8 cellular contexts compared by ENCODE assay signal in genomic region chrX:50579955-50580354, GRCh38.
A peak's percentile ranks its signal among the peaks of the same experiment; 100 is the strongest.
DNase-seq lines count a peak whose midpoint lies in the region; ATAC-seq and TF ChIP-seq lines count a peak whose summit lies in the region.

No MANE protein-coding gene starts in this region.

- no peak overlapping the region for H3K9ac ChIP-seq in Karpas-422 (ENCODE audit: low read length)

- H3K9me3 ChIP-seq in Karpas-422 (ENCODE audit: low read length) (no peaks in the 10 kb centered on the region), SJCRH30 (replicated peaks) (no peaks in the 10 kb centered on the region), mucosa of descending colon (no peaks in the 10 kb centered on the region)

- ATAC-seq in GM18520 (IDR thresholded peaks at IDR 0.05; ENCODE audit: unreplicated experiment) = peak; percentile 56
- peak; percentile 74 for ATAC-seq in mucosa of descending colon
- no peak for ATAC-seq in GM19023 (IDR thresholded peaks at IDR 0.05; ENCODE audit: unreplicated experiment)

- H3K4me2 ChIP-seq in Karpas-422 (ENCODE audit: low read depth, low read length, poor library complexity, severe bottlenecking) = no peak overlapping the region

- no peaks in the 10 kb centered on the region for H3K9me2 ChIP-seq in Karpas-422 (replicated peaks; ENCODE audit: insufficient read depth, low read length)

- DNase-seq in COLO829 (ENCODE audit: low spot score) (peak; percentile 38), Karpas-422 (peak; percentile 82), SJCRH30 (peak; percentile 26 to 71), dermis blood vessel endothelial cell (peak; percentile 76), mucosa of descending colon (peak in 1 of 3 donors; percentile 47), UCSD-AML1 (lab: John Stamatoyannopoulos, UW; ENCODE audit: unreplicated experiment) (no peak)

- no peaks in the 10 kb centered on the region for H3K4me1 ChIP-seq in Karpas-422 (ENCODE audit: low read length)
- H3K4me1 ChIP-seq in SJCRH30 = no peaks in the 10 kb centered on the region
- H3K4me1 ChIP-seq in mucosa of descending colon (ENCODE audit: low read depth) = no peaks in the 10 kb centered on the region

- H3K36me3 ChIP-seq in Karpas-422 (ENCODE audit: insufficient read depth, low read length) (no peaks in the 10 kb centered on the region), SJCRH30 (no peaks in the 10 kb centered on the region), mucosa of descending colon (ENCODE audit: low read depth) (no peaks in the 10 kb centered on the region)

- TF ChIP-seq CTCF in mucosa of descending colon (IDR thresholded peaks at IDR 0.05) = no peak

- no peaks in the 10 kb centered on the region for H3K27me3 ChIP-seq in Karpas-422 (ENCODE audit: low read length)
- H3K27me3 ChIP-seq in SJCRH30 = no peaks in the 10 kb centered on the region

- no peaks in the 10 kb centered on the region for H4K20me1 ChIP-seq in Karpas-422 (ENCODE audit: insufficient read depth, low read depth, low read length)

- H3K27ac ChIP-seq in Karpas-422 (ENCODE audit: low read length) (no peak overlapping the region), SJCRH30 (no peak overlapping the region)

- H3K4me3 ChIP-seq in Karpas-422 (ENCODE audit: low read length) = no peak overlapping the region
- H3K4me3 ChIP-seq in SJCRH30 = no peak overlapping the region
- H3K4me3 ChIP-seq in mucosa of descending colon = no peak overlapping the region

- no peaks in the 10 kb centered on the region for H3K79me2 ChIP-seq in Karpas-422 (ENCODE audit: low read length)

- no peak overlapping the region for H2AFZ ChIP-seq in Karpas-422 (ENCODE audit: low read length)

- intact Hi-C loops in mucosa of descending colon (cut with DNase I, micrococcal nuclease) = loop anchor here in 1 of 2 donors (10.0 kb wide), 1 partner anchor 665 kb away; no protein-coding TSS in a partner anchor
